Comparison of ENCODE assay signal across 8 cellular contexts in genomic region chr11:40293655-40294342, GRCh38.
A peak's percentile ranks its signal among the peaks of the same experiment; 100 is the strongest.
DNase-seq lines count a peak whose midpoint lies in the region; ATAC-seq and TF ChIP-seq lines count a peak whose summit lies in the region.

No MANE protein-coding gene starts in this region.

- peak overlapping the region; percentile 93 for H2AFZ ChIP-seq in KMS-11 (ENCODE audit: low read depth)

- H3K27me3 ChIP-seq in KMS-11 (ENCODE audit: insufficient read depth, low read depth) = no peaks in the 10 kb centered on the region
- peaks cover 0 to 7% (median 6%) of the 10 kb centered on the region in 3 donors for H3K27me3 ChIP-seq in skeletal muscle tissue (ENCODE audit: control insufficient read depth in 3 of 3, insufficient read depth in 3 of 3, low read length in 3 of 3)

- POLR2A ChIA-PET in activated CD4-positive, alpha-beta T cell treated with anti-CD3 and anti-CD28 coated beads for 36 hours (lab: Charles Lee) = no interaction called here

- CTCF ChIA-PET in activated CD4-positive, alpha-beta T cell treated with anti-CD3 and anti-CD28 coated beads for 36 hours (lab: Charles Lee) = interaction anchor here (0.6 to 1.2 kb wide), 7 partner anchors 21 to 1277 kb away, joined by 3 to 5 read pairs (median 3); no protein-coding TSS in a partner anchor

- peaks cover 8% of the 10 kb centered on the region for H3K4me1 Mint-ChIP-seq in activated CD4-positive, alpha-beta T cell treated with anti-CD3 and anti-CD28 coated beads for 36 hours

- H4K20me1 ChIP-seq in KMS-11 (ENCODE audit: insufficient read depth) = no peaks in the 10 kb centered on the region

- no peak overlapping the region for H3K27ac ChIP-seq in KMS-11
- H3K27ac ChIP-seq in caudate nucleus (ENCODE audit: low read depth, low read length) = peak overlapping the region; percentile 95
- H3K27ac ChIP-seq in skeletal muscle tissue (ENCODE audit: low read depth, low read length) = peak overlapping the region; percentile 54

- peak; percentile 61 for DNase-seq in activated CD4-positive, alpha-beta T cell treated with anti-CD3 and anti-CD28 coated beads for 36 hours
- DNase-seq in activated CD4-positive, alpha-beta T cell treated with anti-CD3 and anti-CD28 coated beads for 1 hour = no peak
- DNase-seq in GOT3 (lab: John Stamatoyannopoulos, UW) (peak; percentile 31), SHP77 (lab: John Stamatoyannopoulos, UW) (peak; percentile 44 to 63), caudate nucleus (lab: John Stamatoyannopoulos, UW) (peak in 59 of 61 donors; percentile 22 to 93 (median 79)), inferior parietal cortex (ENCODE audit: extremely low spot score) (peak; percentile 96)

- ATAC-seq in activated CD4-positive, alpha-beta T cell treated with anti-CD3 and anti-CD28 coated beads for 36 hours = peak; percentile 81

- H3K36me3 ChIP-seq in KMS-11 (ENCODE audit: insufficient read depth) = no peaks in the 10 kb centered on the region
- H3K36me3 ChIP-seq in skeletal muscle tissue (ENCODE audit: control insufficient read depth in 3 of 3, insufficient read depth in 3 of 3, low read length in 3 of 3) = no peaks in the 10 kb centered on the region

- H3K9ac ChIP-seq in KMS-11 = peak overlapping the region; percentile 16; the same call in 1 of the 2 replicates
- peak overlapping the region in 2 of 3 donors; percentile 19 to 40 for H3K9ac ChIP-seq in skeletal muscle tissue (ENCODE audit: low read depth in 1 of 3, low read length in 3 of 3)

- H3K4me3 ChIP-seq in KMS-11 (IDR thresholded peaks at IDR 0.05; ENCODE audit: insufficient read depth, low read depth, low read length) = no peak overlapping the region
- peak overlapping the region; percentile 62 to 78 (median 68) for H3K4me3 ChIP-seq in skeletal muscle tissue (ENCODE audit: low read length in 3 of 3)

- no peaks in the 10 kb centered on the region for H3K79me2 ChIP-seq in KMS-11 (ENCODE audit: insufficient read depth, low read depth)

- TF ChIP-seq CTCF in KMS-11 (conservative IDR thresholded peaks at IDR 0.05; ENCODE audit: low read depth, low read length) = peak; percentile 88

- H3K4me2 ChIP-seq in KMS-11 = peak overlapping the region; percentile 46

- H3K4me3 Mint-ChIP-seq in activated CD4-positive, alpha-beta T cell treated with anti-CD3 and anti-CD28 coated beads for 36 hours = peak overlapping the region; percentile 27

- H3K4me1 ChIP-seq in KMS-11 (ENCODE audit: low read depth, poor library complexity, severe bottlenecking) (no peaks in the 10 kb centered on the region), skeletal muscle tissue (ENCODE audit: control insufficient read depth in 3 of 3, insufficient read depth in 3 of 3, low read length in 3 of 3) (no peaks in the 10 kb centered on the region)

- no peaks in the 10 kb centered on the region for H3K36me3 Mint-ChIP-seq in activated CD4-positive, alpha-beta T cell treated with anti-CD3 and anti-CD28 coated beads for 36 hours (ENCODE audit: low read depth)

- H3K9me3 ChIP-seq in skeletal muscle tissue (ENCODE audit: control insufficient read depth in 3 of 3, low read length in 3 of 3) = no peaks in the 10 kb centered on the region

- no peak overlapping the region for H3K27ac Mint-ChIP-seq in activated CD4-positive, alpha-beta T cell treated with anti-CD3 and anti-CD28 coated beads for 36 hours

- intact Hi-C loops in activated CD4-positive, alpha-beta T cell treated with anti-CD3 and anti-CD28 coated beads for 36 hours (cut with DNase I, micrococcal nuclease) = loop anchor here in 1 of 2 experiments (5.0 kb wide), 1 partner anchor 916 kb away; no protein-coding TSS in a partner anchor

- peaks cover 3% of the 10 kb centered on the region for H3K9me3 Mint-ChIP-seq in activated CD4-positive, alpha-beta T cell treated with anti-CD3 and anti-CD28 coated beads for 36 hours (ENCODE audit: low read depth)

- H3K27me3 Mint-ChIP-seq in activated CD4-positive, alpha-beta T cell treated with anti-CD3 and anti-CD28 coated beads for 36 hours = peaks cover 18% of the 10 kb centered on the region
